In the genomic region with DNA sequence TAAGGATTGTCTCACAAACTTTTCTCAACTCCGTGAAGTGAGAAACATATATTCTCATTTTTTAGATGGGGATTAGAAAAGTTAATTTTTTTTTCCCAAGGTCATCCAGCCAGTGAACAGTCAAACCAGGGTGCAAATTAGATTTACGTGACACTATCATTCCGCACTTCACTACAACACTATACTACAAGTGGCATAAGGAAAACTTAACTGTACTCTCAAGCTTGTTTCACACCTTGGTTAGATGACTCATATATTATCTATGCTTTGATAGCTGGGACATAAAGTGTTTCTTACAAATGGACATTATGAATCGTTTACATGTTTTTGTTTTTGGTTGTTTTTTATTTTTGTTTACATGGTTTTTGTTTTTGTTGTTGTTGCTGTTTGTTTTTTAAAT, we compare ENCODE assay signal across 35 cellular contexts.
"Had no signal": no experiment of that assay in that cellular context is flagged by ENCODE, and none has a peak within 500 bp of the region (broad histone marks: within the 10 kb centered on the region; RNA-seq: fewer than 3 reads in every experiment).

No MANE protein-coding gene starts in this region.

- DNase-seq: Karpas-422, Kasumi-1, KG1, MG63, MV-4-11, NCI-H1048, NCI-H1092, NCI-H1092 treated with DMSO at 0.1 percent for 48 hours, NCI-H1105, NCI-H1105 treated with DMSO at 0.1 percent for 48 hours, NCI-H1417, NCI-H1417 treated with DMSO at 0.1 percent for 48 hours, NCI-H1436, NCI-H1436 treated with DMSO at 0.1 percent for 48 hours, NCI-H146, NCI-H1694, NCI-H1694 treated with DMSO at 0.1 percent for 48 hours, NCI-H187, NCI-H187 treated with DMSO at 0.1 percent for 48 hours, NCI-H1930, NCI-H2029, NCI-H2029 treated with DMSO at 0.1 percent for 48 hours, NCI-H2081, NCI-H2081 treated with DMSO at 0.1 percent for 48 hours, NCI-H2107, NCI-H2171, NCI-H2171 treated with DMSO at 0.1 percent for 48 hours, NCI-H2227 treated with DMSO at 0.1 percent for 48 hours, NCI-H226, NCI-H345, NCI-H446, NCI-H446 treated with DMSO at 0.1 percent for 48 hours, NCI-H510A, NCI-H510A treated with DMSO at 0.1 percent for 48 hours had no signal

- H3K9ac ChIP-seq: KMS-11 had no signal

- H3K4me2 ChIP-seq: KMS-11 had no signal

- H3K4me3 ChIP-seq: MG63 had no signal

- H3K27me3 ChIP-seq: MG63 had no signal

- H3K9me3 ChIP-seq: MG63 had no signal

- H3K27ac ChIP-seq: KMS-11 had no signal

- H3K36me3 ChIP-seq: MG63 had no signal
